In the genomic region with DNA sequence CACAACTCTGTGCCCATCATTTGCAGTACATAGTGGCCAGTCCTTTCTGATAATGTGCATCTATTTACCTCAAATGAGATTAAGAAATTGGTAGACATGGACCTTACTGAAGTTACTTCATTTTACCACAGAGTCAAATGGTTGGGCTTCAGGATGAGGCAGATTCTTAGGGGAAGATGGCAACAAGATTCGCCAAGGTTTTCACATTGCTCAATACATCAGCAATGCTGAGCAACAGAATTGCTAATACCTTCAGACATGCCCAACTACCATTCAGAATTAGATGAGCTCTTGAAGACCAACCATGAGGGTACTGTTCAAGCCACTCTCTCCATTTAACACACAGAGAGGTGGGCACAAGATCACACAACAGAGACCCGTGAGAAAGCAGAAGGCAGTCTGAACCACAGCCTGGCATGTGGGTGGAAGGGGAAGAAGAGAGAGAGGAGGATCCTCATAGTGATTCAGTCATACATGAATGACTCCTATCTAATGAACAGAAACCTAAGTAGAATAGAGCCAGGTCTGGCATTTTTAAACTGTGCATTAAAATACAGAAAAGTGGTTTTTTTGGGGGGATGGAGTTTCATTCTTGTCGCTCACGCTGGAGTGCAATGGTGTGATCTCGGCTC, we compare ENCODE assay signal across 13 cellular contexts. TPM values are rescaled to one million over a fixed set of nuclear protein-coding genes. Genes with fewer than 3 reads are reported as not detected.
DNase-seq lines count a peak whose midpoint lies in the region; ATAC-seq and TF ChIP-seq lines count a peak whose summit lies in the region.
"Had no signal": no experiment of that assay in that cellular context is flagged by ENCODE, and none has a peak within 500 bp of the region (broad histone marks: within the 10 kb centered on the region; RNA-seq: fewer than 3 reads in every experiment).

No MANE protein-coding gene starts in this region.

- no peak for TF ChIP-seq CTCF in left lung (IDR thresholded peaks at IDR 0.05)

- H3K4me1 ChIP-seq in left lung: peaks cover 0 to 5% of the 10 kb centered on the region in 2 donors
- H3K4me1 ChIP-seq: ascending aorta, tibial artery had no signal

- DNase-seq in MV-4-11 (lab: John Stamatoyannopoulos, UW): peak; percentile 60
- DNase-seq in left lung: no peak
- DNase-seq in NCI-H1105 (lab: John Stamatoyannopoulos, UW): no peak
- DNase-seq in NCI-H524 (lab: John Stamatoyannopoulos, UW): no peak
- DNase-seq in NCI-H187 treated with DMSO at 0.1 percent for 48 hours (lab: John Stamatoyannopoulos, UW): no peak
- DNase-seq: activated CD8-positive, alpha-beta memory T cell treated with anti-CD3 and anti-CD28 coated beads, Interleukin-2, amount 10 ng/mL, durations not matched to agents 7 days and 5 days; T-helper 2 cell; tibial artery had no signal

- intact Hi-C loops in left lung (cut with DNase I): no loop called here

- ATAC-seq in GM18505 (IDR thresholded peaks at IDR 0.05; ENCODE audit: unreplicated experiment): peak; percentile 58
- ATAC-seq in GM21360 (IDR thresholded peaks at IDR 0.05; ENCODE audit: unreplicated experiment): peak; percentile 67
- ATAC-seq in left lung: peak; percentile 35
- ATAC-seq: activated CD8-positive, alpha-beta memory T cell treated with anti-CD3 and anti-CD28 coated beads, Interleukin-2, amount 10 ng/mL, durations not matched to agents 7 days and 5 days; sciatic nerve had no signal

- no peak for TF ChIP-seq POLR2A in GM18505 (IDR thresholded peaks at IDR 0.05; ENCODE audit: borderline replicate concordance, extremely low read depth, insufficient read depth, insufficient read length)

- H3K27me3 ChIP-seq in left lung: no peaks in the 10 kb centered on the region
- H3K27me3 ChIP-seq: ascending aorta, tibial artery had no signal

- H3K4me3 ChIP-seq in left lung: no peak overlapping the region
- H3K4me3 ChIP-seq: ascending aorta, tibial artery had no signal

- no peaks in the 10 kb centered on the region for H3K36me3 ChIP-seq in left lung
- H3K36me3 ChIP-seq: ascending aorta, tibial artery had no signal

- H3K27ac ChIP-seq in left lung: no peak overlapping the region
- H3K27ac ChIP-seq: ascending aorta, tibial artery had no signal

- no peaks in the 10 kb centered on the region for H3K9me3 ChIP-seq in left lung
- H3K9me3 ChIP-seq: ascending aorta, tibial artery had no signal

RNA-seq across cellular contexts. Expression of a gene that starts 28.5 kb away (rescaled TPM):
- total RNA-seq in left lung: 100 to 1,000 TPM; 194 to 708 TPM
- total RNA-seq: neural crest cell had no signal
